ENCODE assay signal across 1 cellular context in the genomic region with DNA sequence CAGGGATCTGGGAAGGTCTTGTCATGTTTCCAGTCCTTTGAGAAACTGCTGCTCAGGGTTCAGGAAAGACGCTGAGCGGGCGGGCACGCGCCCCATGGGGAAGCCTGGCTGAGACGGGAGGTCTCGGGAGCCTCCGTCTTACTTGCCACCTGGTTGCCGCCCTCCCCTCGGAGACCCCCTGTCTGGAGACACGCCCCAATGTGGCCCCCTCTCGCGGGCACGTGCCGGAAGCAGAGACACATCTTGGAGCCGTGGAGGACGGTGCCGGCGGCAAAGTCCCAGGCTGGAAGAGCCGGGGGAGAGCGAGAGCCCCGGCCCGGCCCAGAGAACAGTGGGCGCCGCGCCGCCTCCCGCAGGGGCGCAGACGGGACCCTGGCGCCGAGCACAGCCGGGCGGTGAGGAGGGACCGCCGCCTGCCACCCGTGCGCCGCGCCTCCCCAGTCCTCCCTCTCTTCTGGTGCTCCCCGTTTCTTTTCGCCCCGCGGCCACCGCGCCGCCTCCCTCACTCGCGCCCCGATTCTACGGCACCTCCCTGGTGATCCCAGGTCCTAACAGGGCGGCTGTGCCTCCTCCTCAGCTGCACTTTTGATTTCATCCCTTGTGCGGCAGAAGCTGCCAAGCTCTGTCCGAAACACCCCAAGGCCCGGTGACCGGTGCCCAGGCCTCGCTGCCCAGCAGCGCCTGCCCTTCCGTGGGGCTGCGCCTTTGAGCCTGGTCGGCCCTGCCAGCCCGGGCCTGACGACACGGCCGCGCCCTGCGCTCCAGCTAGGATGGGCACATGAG.
TF ChIP-seq lines count a peak whose summit lies in the region.

No MANE protein-coding gene starts in this region.

TF ChIP-seq in SK-N-SH, 30 proteins besides CTCF, POLR2A, EP300 and RAD21 (continued from another document):
- TF ChIP-seq TAF1 (IDR thresholded peaks at IDR 0.05; ENCODE audit: borderline replicate concordance, low read depth, low read length): no peak
